In the genomic region with DNA sequence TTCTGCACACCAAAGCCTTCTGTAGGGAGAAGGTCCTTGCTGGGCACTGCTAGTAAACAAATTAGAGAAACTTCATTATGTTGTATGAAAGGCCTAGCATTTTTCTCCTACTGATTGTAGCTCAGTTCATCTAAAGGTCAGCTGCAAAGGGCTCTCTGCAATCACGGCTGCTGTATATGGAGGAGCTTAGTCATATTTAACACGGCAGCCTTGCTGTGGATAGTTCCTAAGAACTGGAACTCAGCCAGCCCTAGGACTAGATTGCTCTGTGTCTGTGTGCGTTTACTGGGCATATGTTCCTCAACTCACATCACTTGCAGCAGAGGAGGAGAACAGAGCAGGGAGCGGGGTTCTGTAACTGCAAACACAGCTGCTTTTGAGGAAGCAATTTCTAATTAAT, we compare ENCODE assay signal across 13 cellular contexts.
DNase-seq lines count a peak whose midpoint lies in the region; ATAC-seq, FAIRE-seq and TF ChIP-seq lines count a peak whose summit lies in the region.
"Had no signal": no experiment of that assay in that cellular context is flagged by ENCODE, and none has a peak within 500 bp of the region (broad histone marks: within the 10 kb centered on the region; RNA-seq: fewer than 3 reads in every experiment).

No MANE protein-coding gene starts in this region.

- no peak overlapping the region for H3K9ac ChIP-seq in astrocyte (ENCODE audit: low read length)

- H3K4me1 ChIP-seq in astrocyte (ENCODE audit: insufficient read depth, low read length) (peaks cover 4% of the 10 kb centered on the region), lower lobe of right lung (no peaks in the 10 kb centered on the region)
- H3K4me1 ChIP-seq: ascending aorta had no signal

- peak; percentile 66 to 73 for ATAC-seq in lower lobe of right lung
- no peak for ATAC-seq in natural killer cell treated with Interleukin-12 subunit alpha and Interleukin-12 subunit beta and Interleukin-15 and Interleukin-18, amount 100 ng/mL, for 72 hours
- ATAC-seq in activated T-helper 17 cell treated with anti-CD3 and anti-CD28 coated beads, Interleukin-2, amount 50 U/mL, for 72 hours (replicated peaks): no peak
- no peak for ATAC-seq in effector memory CD8-positive, alpha-beta T cell (replicated peaks)
- ATAC-seq: activated CD8-positive, alpha-beta memory T cell treated with anti-CD3 and anti-CD28 coated beads, Interleukin-2, amount 10 ng/mL, durations not matched to agents 7 days and 5 days; GM23338 had no signal

- H3K27me3 ChIP-seq in astrocyte (ENCODE audit: insufficient read depth, low read length) (no peaks in the 10 kb centered on the region), lower lobe of right lung (ENCODE audit: low read depth) (no peaks in the 10 kb centered on the region)
- H3K27me3 ChIP-seq: ascending aorta had no signal

- no peaks in the 10 kb centered on the region for H3K9me3 ChIP-seq in astrocyte (ENCODE audit: insufficient read depth, low read depth, low read length)
- H3K9me3 ChIP-seq in lower lobe of right lung: no peaks in the 10 kb centered on the region
- H3K9me3 ChIP-seq: ascending aorta had no signal

- no peaks in the 10 kb centered on the region for H3K79me2 ChIP-seq in astrocyte (ENCODE audit: insufficient read depth, low read length)

- DNase-seq in DMS153 treated with DMSO at 0.1 percent for 48 hours (lab: John Stamatoyannopoulos, UW; ENCODE audit: unreplicated experiment) (peak; percentile 9), NCI-H1694 (lab: John Stamatoyannopoulos, UW) (peak; percentile 99), astrocyte (ENCODE audit: low read depth) (peak; percentile 27), lower lobe of right lung (no peak)
- no peak for DNase-seq in T-helper 2 cell treated with Interferon-gamma antibody and Interleukin-4, amounts not matched to agents 5 μg/mL and 100 μg/mL, for 36 hours (ENCODE audit: low spot score)
- DNase-seq in natural killer cell treated with Interleukin-12 subunit alpha and Interleukin-12 subunit beta and Interleukin-15 and Interleukin-18, amount 100 ng/mL, for 72 hours (ENCODE audit: low spot score): no peak
- no peak for DNase-seq in effector memory CD8-positive, alpha-beta T cell
- DNase-seq: activated CD8-positive, alpha-beta memory T cell treated with anti-CD3 and anti-CD28 coated beads, Interleukin-2, amount 10 ng/mL, durations not matched to agents 7 days and 5 days; midbrain had no signal

- no peaks in the 10 kb centered on the region for H3K36me3 Mint-ChIP-seq in astrocyte (ENCODE audit: low read depth, unreplicated experiment)
- H3K36me3 Mint-ChIP-seq in T-helper 2 cell treated with Interferon-gamma antibody and Interleukin-4, amounts not matched to agents 5 μg/mL and 100 μg/mL, for 36 hours (ENCODE audit: low read depth): no peaks in the 10 kb centered on the region
- peaks cover 5% of the 10 kb centered on the region for H3K36me3 Mint-ChIP-seq in natural killer cell treated with Interleukin-12 subunit alpha and Interleukin-12 subunit beta and Interleukin-15 and Interleukin-18, amount 100 ng/mL, for 72 hours
- no peaks in the 10 kb centered on the region for H3K36me3 Mint-ChIP-seq in activated T-helper 17 cell treated with anti-CD3 and anti-CD28 coated beads, Interleukin-2, amount 50 U/mL, for 72 hours (ENCODE audit: low read depth)
- H3K36me3 Mint-ChIP-seq in effector memory CD8-positive, alpha-beta T cell (ENCODE audit: insufficient read depth): peaks cover 2% of the 10 kb centered on the region
- H3K36me3 Mint-ChIP-seq: activated CD8-positive, alpha-beta memory T cell treated with anti-CD3 and anti-CD28 coated beads, Interleukin-2, amount 10 ng/mL, durations not matched to agents 7 days and 5 days had no signal

- H3K27ac ChIP-seq in astrocyte (ENCODE audit: low read depth, low read length) (no peak overlapping the region), lower lobe of right lung (no peak overlapping the region)
- H3K27ac ChIP-seq: ascending aorta had no signal

- intact Hi-C loops in lower lobe of right lung (cut with DNase I): no loop called here

- H3K4me3 Mint-ChIP-seq in astrocyte (ENCODE audit: unreplicated experiment): no peak overlapping the region
- no peak overlapping the region for H3K4me3 Mint-ChIP-seq in T-helper 2 cell treated with Interferon-gamma antibody and Interleukin-4, amounts not matched to agents 5 μg/mL and 100 μg/mL, for 36 hours
- no peak overlapping the region for H3K4me3 Mint-ChIP-seq in natural killer cell treated with Interleukin-12 subunit alpha and Interleukin-12 subunit beta and Interleukin-15 and Interleukin-18, amount 100 ng/mL, for 72 hours
- no peak overlapping the region for H3K4me3 Mint-ChIP-seq in activated T-helper 17 cell treated with anti-CD3 and anti-CD28 coated beads, Interleukin-2, amount 50 U/mL, for 72 hours
- H3K4me3 Mint-ChIP-seq in effector memory CD8-positive, alpha-beta T cell: no peak overlapping the region
- H3K4me3 Mint-ChIP-seq: activated CD8-positive, alpha-beta memory T cell treated with anti-CD3 and anti-CD28 coated beads, Interleukin-2, amount 10 ng/mL, durations not matched to agents 7 days and 5 days; GM23338; T-helper 1 cell treated with Interleukin-12 subunit alpha and Interleukin-12 subunit beta and Interleukin-4 antibody, amounts not matched to agents 30 μg/mL and 1 μg/mL, for 36 hours had no signal

- H4K20me1 ChIP-seq in astrocyte (ENCODE audit: insufficient read depth, low read length): no peaks in the 10 kb centered on the region

- H3K4me2 ChIP-seq in astrocyte (ENCODE audit: low read length): no peak overlapping the region
- H3K4me2 ChIP-seq: GM23338 had no signal

- H3K27ac Mint-ChIP-seq in astrocyte (ENCODE audit: unreplicated experiment): no peak overlapping the region
- H3K27ac Mint-ChIP-seq in T-helper 2 cell treated with Interferon-gamma antibody and Interleukin-4, amounts not matched to agents 5 μg/mL and 100 μg/mL, for 36 hours: no peak overlapping the region
- no peak overlapping the region for H3K27ac Mint-ChIP-seq in natural killer cell treated with Interleukin-12 subunit alpha and Interleukin-12 subunit beta and Interleukin-15 and Interleukin-18, amount 100 ng/mL, for 72 hours
- no peak overlapping the region for H3K27ac Mint-ChIP-seq in activated T-helper 17 cell treated with anti-CD3 and anti-CD28 coated beads, Interleukin-2, amount 50 U/mL, for 72 hours
- no peak overlapping the region for H3K27ac Mint-ChIP-seq in effector memory CD8-positive, alpha-beta T cell
- H3K27ac Mint-ChIP-seq: activated CD8-positive, alpha-beta memory T cell treated with anti-CD3 and anti-CD28 coated beads, Interleukin-2, amount 10 ng/mL, durations not matched to agents 7 days and 5 days; GM23338; T-helper 1 cell treated with Interleukin-12 subunit alpha and Interleukin-12 subunit beta and Interleukin-4 antibody, amounts not matched to agents 30 μg/mL and 1 μg/mL, for 36 hours had no signal

- H3K36me3 ChIP-seq in astrocyte (ENCODE audit: insufficient read depth, low read length) (no peaks in the 10 kb centered on the region), lower lobe of right lung (no peaks in the 10 kb centered on the region)
- H3K36me3 ChIP-seq: ascending aorta had no signal

- FAIRE-seq in astrocyte (lab: Jason Lieb, UNC): no peak

- H3K9me3 Mint-ChIP-seq in astrocyte (ENCODE audit: unreplicated experiment): no peaks in the 10 kb centered on the region
- peaks cover 12% of the 10 kb centered on the region for H3K9me3 Mint-ChIP-seq in T-helper 2 cell treated with Interferon-gamma antibody and Interleukin-4, amounts not matched to agents 5 μg/mL and 100 μg/mL, for 36 hours
- H3K9me3 Mint-ChIP-seq in natural killer cell treated with Interleukin-12 subunit alpha and Interleukin-12 subunit beta and Interleukin-15 and Interleukin-18, amount 100 ng/mL, for 72 hours: peaks cover 13% of the 10 kb centered on the region
- H3K9me3 Mint-ChIP-seq in activated T-helper 17 cell treated with anti-CD3 and anti-CD28 coated beads, Interleukin-2, amount 50 U/mL, for 72 hours: peaks cover 25% of the 10 kb centered on the region
- peaks cover 5 to 14% of the 10 kb centered on the region in 2 donors for H3K9me3 Mint-ChIP-seq in effector memory CD8-positive, alpha-beta T cell
- H3K9me3 Mint-ChIP-seq: GM23338; T-helper 1 cell treated with Interleukin-12 subunit alpha and Interleukin-12 subunit beta and Interleukin-4 antibody, amounts not matched to agents 30 μg/mL and 1 μg/mL, for 36 hours had no signal

- H3K4me3 ChIP-seq in astrocyte (ENCODE audit: insufficient read depth, low read depth, low read length) (no peak overlapping the region), lower lobe of right lung (no peak overlapping the region)
- H3K4me3 ChIP-seq: ascending aorta, GM23338 had no signal

- H3K4me1 Mint-ChIP-seq in astrocyte (ENCODE audit: low read depth, unreplicated experiment): peaks cover 5% of the 10 kb centered on the region
- no peaks in the 10 kb centered on the region for H3K4me1 Mint-ChIP-seq in T-helper 2 cell treated with Interferon-gamma antibody and Interleukin-4, amounts not matched to agents 5 μg/mL and 100 μg/mL, for 36 hours (ENCODE audit: low read depth)
- H3K4me1 Mint-ChIP-seq in natural killer cell treated with Interleukin-12 subunit alpha and Interleukin-12 subunit beta and Interleukin-15 and Interleukin-18, amount 100 ng/mL, for 72 hours (ENCODE audit: low read depth in 2 of 2): no peaks in the 10 kb centered on the region
- no peaks in the 10 kb centered on the region for H3K4me1 Mint-ChIP-seq in activated T-helper 17 cell treated with anti-CD3 and anti-CD28 coated beads, Interleukin-2, amount 50 U/mL, for 72 hours
- no peaks in the 10 kb centered on the region for H3K4me1 Mint-ChIP-seq in effector memory CD8-positive, alpha-beta T cell (ENCODE audit: low read depth in 2 of 2)
- H3K4me1 Mint-ChIP-seq: activated CD8-positive, alpha-beta memory T cell treated with anti-CD3 and anti-CD28 coated beads, Interleukin-2, amount 10 ng/mL, durations not matched to agents 7 days and 5 days; GM23338 had no signal

- H2AFZ ChIP-seq in astrocyte (ENCODE audit: low read depth, low read length): no peak overlapping the region
- H2AFZ ChIP-seq: GM23338 had no signal

- no peak for TF ChIP-seq CTCF in astrocyte (IDR thresholded peaks at IDR 0.05; ENCODE audit: insufficient read depth, low read depth, low read length)
- no peak for TF ChIP-seq CTCF in lower lobe of right lung (IDR thresholded peaks at IDR 0.05)

- peaks cover 5% of the 10 kb centered on the region for H3K27me3 Mint-ChIP-seq in astrocyte (ENCODE audit: low read depth, unreplicated experiment)
- H3K27me3 Mint-ChIP-seq in T-helper 2 cell treated with Interferon-gamma antibody and Interleukin-4, amounts not matched to agents 5 μg/mL and 100 μg/mL, for 36 hours (ENCODE audit: low read depth): no peaks in the 10 kb centered on the region
- H3K27me3 Mint-ChIP-seq in natural killer cell treated with Interleukin-12 subunit alpha and Interleukin-12 subunit beta and Interleukin-15 and Interleukin-18, amount 100 ng/mL, for 72 hours: no peaks in the 10 kb centered on the region
- H3K27me3 Mint-ChIP-seq in activated T-helper 17 cell treated with anti-CD3 and anti-CD28 coated beads, Interleukin-2, amount 50 U/mL, for 72 hours: no peaks in the 10 kb centered on the region
- H3K27me3 Mint-ChIP-seq in effector memory CD8-positive, alpha-beta T cell: no peaks in the 10 kb centered on the region
- H3K27me3 Mint-ChIP-seq: activated CD8-positive, alpha-beta memory T cell treated with anti-CD3 and anti-CD28 coated beads, Interleukin-2, amount 10 ng/mL, durations not matched to agents 7 days and 5 days had no signal

Comparison
In these comparisons a context has a peak if more than half of its experiments do, and no peak if none do; other contexts are left out.
1. DNase-seq: peak in DMS153 treated with DMSO at 0.1 percent for 48 hours (single experiment), NCI-H1694 (single experiment) and astrocyte (single experiment); none in lower lobe of right lung (single experiment), T-helper 2 cell treated with Interferon-gamma antibody and Interleukin-4, amounts not matched to agents 5 μg/mL and 100 μg/mL, for 36 hours (single experiment), natural killer cell treated with Interleukin-12 subunit alpha and Interleukin-12 subunit beta and Interleukin-15 and Interleukin-18, amount 100 ng/mL, for 72 hours (single experiment) and effector memory CD8-positive, alpha-beta T cell (0 of 3).
2. ATAC-seq: peak in lower lobe of right lung (2 of 2); none in natural killer cell treated with Interleukin-12 subunit alpha and Interleukin-12 subunit beta and Interleukin-15 and Interleukin-18, amount 100 ng/mL, for 72 hours (0 of 2), activated T-helper 17 cell treated with anti-CD3 and anti-CD28 coated beads, Interleukin-2, amount 50 U/mL, for 72 hours (single experiment) and effector memory CD8-positive, alpha-beta T cell (single experiment).